ENCODE assay signal across 22 cellular contexts in the genomic region with DNA sequence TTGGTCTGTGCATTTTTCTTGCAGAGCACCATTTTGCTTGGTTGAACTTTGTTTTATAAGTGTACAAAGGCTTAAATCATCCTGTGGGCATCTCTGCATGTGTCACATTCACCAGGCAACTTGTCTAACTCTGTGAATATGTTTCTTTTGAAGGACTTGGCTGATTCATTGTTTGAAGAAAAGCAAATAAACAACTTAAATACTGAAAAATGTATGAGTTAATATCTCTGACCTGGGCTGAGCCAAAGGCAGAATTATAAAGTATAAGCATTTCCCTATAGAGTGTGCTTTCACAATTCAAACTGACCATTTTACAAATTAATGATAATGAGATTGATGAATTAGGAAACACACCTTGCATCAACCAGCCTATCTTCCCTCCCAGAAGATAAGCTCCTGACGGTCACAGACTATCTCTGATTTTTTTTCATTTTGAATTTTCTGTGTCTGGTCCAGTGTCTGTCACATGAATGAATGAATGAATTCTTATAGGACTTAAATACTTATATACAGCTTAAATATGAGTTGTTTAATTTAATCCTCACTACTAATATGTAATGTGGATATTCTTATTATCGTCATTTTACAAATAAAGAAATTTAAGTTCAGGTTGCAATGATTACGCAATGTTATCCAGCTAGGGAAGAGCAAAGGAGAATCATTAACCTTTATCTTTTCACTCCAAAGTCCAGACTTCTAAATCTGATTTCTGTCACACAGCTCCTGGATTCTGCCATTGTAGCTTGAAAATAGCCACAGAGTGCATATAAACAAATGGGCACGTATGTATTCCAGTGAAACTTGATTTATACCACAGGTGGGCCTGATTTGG.
DNase-seq lines count a peak whose midpoint lies in the region; ATAC-seq, FAIRE-seq and TF ChIP-seq lines count a peak whose summit lies in the region.
"Had no signal": no experiment of that assay in that cellular context is flagged by ENCODE, and none has a peak within 500 bp of the region (broad histone marks: within the 10 kb centered on the region; RNA-seq: fewer than 3 reads in every experiment).

No MANE protein-coding gene starts in this region.

- CTCF ChIA-PET in Caco-2 (lab: Charles Lee) = interaction anchor here (0.7 to 1.5 kb wide), 2 partner anchors 13 to 463 kb away, joined by 3 to 7 read pairs; no protein-coding TSS in a partner anchor
- CTCF ChIA-PET in OCI-LY7 (lab: Charles Lee; ENCODE audit: unreplicated experiment) = no interaction called here
- CTCF ChIA-PET in HepG2 (lab: Yijun Ruan, JAX; ENCODE audit: low intra/inter-chr PET ratio, low total read pairs) = no interaction called here

- 0 out of 4 replicates have a peak, but pooled peaks have one; percentile 17 to 42 for TF ChIP-seq POLR2A in HepG2 (IDR thresholded peaks at IDR 0.05; ENCODE audit: insufficient read depth in 1 of 2, low read depth in 2 of 2, low read length in 2 of 2)

- POLR2A ChIA-PET in Caco-2 (lab: Charles Lee) = no interaction called here
- POLR2A ChIA-PET in OCI-LY7 (lab: Charles Lee) = interaction anchor here (0.6 to 2.0 kb wide), 7 partner anchors 8 to 219 kb away, joined by 3 to 9 read pairs (median 4); no protein-coding TSS in a partner anchor
- POLR2A ChIA-PET in HepG2 (lab: Yijun Ruan, JAX) = interaction anchor here (0.9 to 4.8 kb wide), 18 partner anchors 9 to 186 kb away, joined by 3 to 136 read pairs (median 6); a partner anchor contains a TSS

- H3K79me2 ChIP-seq in OCI-LY7 (ENCODE audit: insufficient read depth, low read depth, low read length) = no peaks in the 10 kb centered on the region
- H3K79me2 ChIP-seq in HepG2 (ENCODE audit: insufficient read depth, low read length) = no peaks in the 10 kb centered on the region

- no peaks in the 10 kb centered on the region for H3K27me3 Mint-ChIP-seq in Caco-2 (ENCODE audit: insufficient read depth, unreplicated experiment)
- H3K27me3 Mint-ChIP-seq: IgD-negative memory B cell had no signal

- peak overlapping the region; percentile 54 for H3K4me3 Mint-ChIP-seq in Caco-2 (ENCODE audit: unreplicated experiment)
- H3K4me3 Mint-ChIP-seq: activated naive CD8-positive, alpha-beta T cell treated with anti-CD3 and anti-CD28 coated beads, Interleukin-2, amount 50 U/mL, for 24 hours; CD8-positive, alpha-beta T cell; IgD-negative memory B cell; naive thymus-derived CD4-positive, alpha-beta T cell had no signal

- peak; percentile 92 for ATAC-seq in HepG2
- no peak for ATAC-seq in GM21786 (IDR thresholded peaks at IDR 0.05; ENCODE audit: unreplicated experiment)
- ATAC-seq: activated naive CD8-positive, alpha-beta T cell treated with anti-CD3 and anti-CD28 coated beads, Interleukin-2, amount 50 U/mL, for 24 hours; CD8-positive, alpha-beta T cell; naive thymus-derived CD4-positive, alpha-beta T cell; upper lobe of right lung had no signal

- FAIRE-seq in HepG2 (lab: Jason Lieb, UNC) (peak; percentile 77), urothelium cell line (lab: Jason Lieb, UNC) (no peak)

- intact Hi-C loops in Caco-2 (cut with micrococcal nuclease; ENCODE audit: unreplicated experiment) = loop anchor here (1.0 to 2.0 kb wide), 7 partner anchors 8 to 183 kb away; no protein-coding TSS in a partner anchor
- intact Hi-C loops in OCI-LY7 (cut with micrococcal nuclease; ENCODE audit: unreplicated experiment) = no loop called here
- intact Hi-C loops in HepG2 (cut with micrococcal nuclease; ENCODE audit: unreplicated experiment) = loop anchor here (1.0 kb wide), 3 partner anchors 13 to 43 kb away; no protein-coding TSS in a partner anchor

- WGBS in HepG2 (ENCODE audit: low lambda C conversion rate) = 2% methylated on average over 4 of the region's 4 CpGs

- H3K4me1 ChIP-seq in Caco-2 = peaks cover 50% of the 10 kb centered on the region
- peaks cover 32% of the 10 kb centered on the region for H3K4me1 ChIP-seq in OCI-LY7 (ENCODE audit: insufficient read depth, low read length, poor library complexity, severe bottlenecking)
- H3K4me1 ChIP-seq in HepG2 (ENCODE audit: insufficient read depth, low read length) = peaks cover 95% of the 10 kb centered on the region
- H3K4me1 ChIP-seq: upper lobe of right lung had no signal

- H3K4me1 Mint-ChIP-seq in Caco-2 (ENCODE audit: low read depth, unreplicated experiment) = peaks cover 40% of the 10 kb centered on the region
- H3K4me1 Mint-ChIP-seq: activated naive CD8-positive, alpha-beta T cell treated with anti-CD3 and anti-CD28 coated beads, Interleukin-2, amount 50 U/mL, for 24 hours; IgD-negative memory B cell; naive thymus-derived CD4-positive, alpha-beta T cell had no signal

- no peak for TF ChIP-seq CTCF in Caco-2 (IDR thresholded peaks at IDR 0.05; ENCODE audit: insufficient read depth in 1 of 2, low read depth in 1 of 2, low read length in 1 of 2, severe bottlenecking in 1 of 2, unreplicated experiment in 1 of 2)
- no peak for TF ChIP-seq CTCF in OCI-LY7 (conservative IDR thresholded peaks at IDR 0.05; ENCODE audit: low read length)
- TF ChIP-seq CTCF in HepG2 (CRISPR knock-in tag; IDR thresholded peaks at IDR 0.05) = no peak

- H3K27ac Mint-ChIP-seq in Caco-2 (ENCODE audit: unreplicated experiment) = peak overlapping the region; percentile 62
- H3K27ac Mint-ChIP-seq: activated naive CD8-positive, alpha-beta T cell treated with anti-CD3 and anti-CD28 coated beads, Interleukin-2, amount 50 U/mL, for 24 hours; CD8-positive, alpha-beta T cell; IgD-negative memory B cell; naive thymus-derived CD4-positive, alpha-beta T cell had no signal

- H2AFZ ChIP-seq in OCI-LY7 (ENCODE audit: low read length) (peak overlapping the region; percentile 55), HepG2 (ENCODE audit: low read length) (no peak overlapping the region)
- H2AFZ ChIP-seq: PC-9 had no signal

- in situ Hi-C loops in HepG2 (cut with HindIII; ENCODE audit: extremely low pct_ligation_motif_present, low pct_unique_long_range_greater_than_20kb) = no loop called here

- no peaks in the 10 kb centered on the region for H3K9me2 ChIP-seq in OCI-LY7 (ENCODE audit: insufficient read depth, low read length)
- H3K9me2 ChIP-seq: SK-N-SH had no signal

- H4K20me1 ChIP-seq in OCI-LY7 (ENCODE audit: insufficient read depth, low read length) (no peaks in the 10 kb centered on the region), HepG2 (ENCODE audit: insufficient read depth, low read length) (no peaks in the 10 kb centered on the region)

- peaks cover 14% of the 10 kb centered on the region; the same call in 1 of the 2 replicates for H3K9me3 ChIP-seq in Caco-2
- H3K9me3 ChIP-seq in OCI-LY7 (ENCODE audit: low read length) = no peaks in the 10 kb centered on the region
- peaks cover 10% of the 10 kb centered on the region for H3K9me3 ChIP-seq in HepG2 (ENCODE audit: low read length)
- H3K9me3 ChIP-seq: SK-N-SH, upper lobe of right lung had no signal

- BruUV-seq in Caco-2 (replicated peaks; lab: Mats Ljungman, UMichigan) (no TSS peak), OCI-LY7 (replicated peaks; lab: Mats Ljungman, UMichigan) (no TSS peak), HepG2 (replicated peaks; lab: Mats Ljungman, UMichigan) (no TSS peak)

- 0 out of 2 replicates have a peak overlapping the region, but pooled peaks have one; percentile 2 for H3K4me3 ChIP-seq in Caco-2 (ENCODE audit: low read depth, low read length)
- H3K4me3 ChIP-seq in OCI-LY7 (ENCODE audit: low read depth, low read length, poor library complexity, severe bottlenecking) = no peak overlapping the region
- peak overlapping the region; percentile 4 to 50 (median 47); a peak in 3 of 6 replicates for H3K4me3 ChIP-seq in HepG2 (replicated peaks in 1 of 3; ENCODE audit: insufficient read depth in 1 of 3, low read depth in 2 of 3, low read length in 3 of 3)
- H3K4me3 ChIP-seq: PC-9, upper lobe of right lung had no signal

- peaks cover 3% of the 10 kb centered on the region for H3K36me3 Mint-ChIP-seq in Caco-2 (ENCODE audit: insufficient read depth, unreplicated experiment)
- H3K36me3 Mint-ChIP-seq: CD8-positive, alpha-beta T cell; IgD-negative memory B cell had no signal

- H3K27ac ChIP-seq in OCI-LY7 (ENCODE audit: low read depth, low read length, poor library complexity, severe bottlenecking) (peak overlapping the region; percentile 56), cingulate gyrus (ENCODE audit: low read depth, low read length) (peak overlapping the region; percentile 97), HepG2 (ENCODE audit: extremely low read length, insufficient read depth, low read length) (peak overlapping the region; percentile 89)
- H3K27ac ChIP-seq: PC-9, upper lobe of right lung had no signal

- TF ChIP-seq RAD21 in HepG2 (CRISPR knock-in tag; IDR thresholded peaks at IDR 0.05) = no peak

- peak overlapping the region; percentile 58 for H3K9ac ChIP-seq in HepG2 (ENCODE audit: insufficient read depth, low read depth, low read length)
- H3K9ac ChIP-seq: SK-N-SH had no signal

- H3K27me3 ChIP-seq in Caco-2 (replicated peaks; ENCODE audit: control insufficient read depth, insufficient read depth, low read length) (no peaks in the 10 kb centered on the region), HepG2 (ENCODE audit: control insufficient read depth in 1 of 2, insufficient read depth in 2 of 2, low read length in 2 of 2) (no peaks in the 10 kb centered on the region)
- H3K27me3 ChIP-seq: upper lobe of right lung had no signal

- TF ChIP-seq EP300 in HepG2 (IDR thresholded peaks at IDR 0.05; ENCODE audit: low read depth in 2 of 2, low read length in 2 of 2) (peak; percentile 66 to 89; a peak in 3 of 4 replicates), HepG2 (CRISPR knock-in tag; IDR thresholded peaks at IDR 0.05; ENCODE audit: borderline replicate concordance) (peak; percentile 62; the same call in 1 of the 2 replicates)

- H3K4me2 ChIP-seq in OCI-LY7 (ENCODE audit: low read length) (peak overlapping the region; percentile 51), HepG2 (ENCODE audit: low read depth, low read length) (peak overlapping the region; percentile 71)
- H3K4me2 ChIP-seq: PC-9, SK-N-SH had no signal

- DNase-seq in Caco-2 (peak in 1 of 2 experiments; percentile 61), OCI-LY7 (ENCODE audit: low spot score) (no peak), HepG2 (ENCODE audit: low spot score) (peak; percentile 92), urothelium cell line (ENCODE audit: low spot score) (no peak), RPMI8226 (no peak)
- no peak for DNase-seq in stimulated activated CD4-positive, alpha-beta T cell treated with anti-CD3 and anti-CD28 coated beads, Interleukin-12 subunit alpha, Interleukin-12 subunit beta, amount 100 ng/mL, for 4 hours
- DNase-seq: activated CD4-positive, alpha-beta T cell treated with anti-CD3 and anti-CD28 coated beads for 1 hour; activated naive CD8-positive, alpha-beta T cell treated with anti-CD3 and anti-CD28 coated beads, Interleukin-2, amount 50 U/mL, for 24 hours; CD8-positive, alpha-beta T cell; naive thymus-derived CD4-positive, alpha-beta T cell; NCI-H1048; NCI-H2107; NCI-H748 treated with DMSO at 0.1 percent for 48 hours; PC-9; SK-N-SH; stimulated activated CD4-positive, alpha-beta T cell treated with anti-CD3 and anti-CD28 coated beads, Interleukin-15, amount 100 ng/mL, for 24 hours; stimulated activated naive CD4-positive, alpha-beta T cell treated with Interleukin-2 at 50 U/mL for 16 hours; T1000; upper lobe of right lung had no signal

- H3K9me3 Mint-ChIP-seq in Caco-2 (ENCODE audit: unreplicated experiment) = peaks cover 7% of the 10 kb centered on the region

- peaks cover 3% of the 10 kb centered on the region; the same call in 1 of the 2 replicates for H3K36me3 ChIP-seq in Caco-2 (ENCODE audit: control insufficient read depth, insufficient read depth, low read length)
- H3K36me3 ChIP-seq in OCI-LY7 (ENCODE audit: insufficient read depth, low read length) = no peaks in the 10 kb centered on the region
- no peaks in the 10 kb centered on the region for H3K36me3 ChIP-seq in HepG2 (replicated peaks in 1 of 2; ENCODE audit: control insufficient read depth in 1 of 2, insufficient read depth in 2 of 2, low read length in 2 of 2)
- H3K36me3 ChIP-seq: upper lobe of right lung had no signal
